ENCODE assay signal across 16 cellular contexts in genomic region chr20:10633708-10634107, GRCh38.
A peak's percentile ranks its signal among the peaks of the same experiment; 100 is the strongest.
DNase-seq lines count a peak whose midpoint lies in the region; ATAC-seq and TF ChIP-seq lines count a peak whose summit lies in the region.
"Had no signal": no experiment of that assay in that cellular context is flagged by ENCODE, and none has a peak within 500 bp of the region (broad histone marks: within the 10 kb centered on the region; RNA-seq: fewer than 3 reads in every experiment).

No MANE protein-coding gene starts in this region.

- ATAC-seq in RWPE2 (ENCODE audit: low read depth) (no peak), memory B cell (ENCODE audit: low read depth) (peak; percentile 44), GM21786 (IDR thresholded peaks at IDR 0.05; ENCODE audit: unreplicated experiment) (no peak)
- ATAC-seq: PC-3 had no signal

- no peaks in the 10 kb centered on the region for H3K27me3 Mint-ChIP-seq in memory B cell
- H3K27me3 Mint-ChIP-seq: CD4-positive, CD25-positive, alpha-beta regulatory T cell had no signal

- H3K27me3 ChIP-seq in BLaER1 (no peaks in the 10 kb centered on the region), RWPE2 (ENCODE audit: insufficient read depth, poor library complexity, severe bottlenecking) (no peaks in the 10 kb centered on the region)

- H3K4me2 ChIP-seq in BLaER1: peak overlapping the region; percentile 94

- H3K4me1 ChIP-seq in BLaER1: peaks cover 37% of the 10 kb centered on the region
- H3K4me1 ChIP-seq in RWPE2 (ENCODE audit: insufficient read depth, poor library complexity, severe bottlenecking): peaks cover 40% of the 10 kb centered on the region

- DNase-seq in RWPE2 (ENCODE audit: low spot score) (no peak), memory B cell (ENCODE audit: low spot score in 2 of 2) (no peak), AML-193 (lab: John Stamatoyannopoulos, UW) (no peak), HK-2 (ENCODE audit: unreplicated experiment) (no peak)
- no peak for DNase-seq in stimulated activated CD4-positive, alpha-beta T cell treated with anti-CD3 and anti-CD28 coated beads, Interleukin-4, amount 100 ng/mL, for 1 hour
- DNase-seq: Calu3; DMS79 treated with DMSO at 0.1 percent for 48 hours; HCEC 1CT; NCI-H2081 treated with DMSO at 0.1 percent for 48 hours; NCI-H345; NK-92 treated with Interleukin-12 subunit alpha and Interleukin-12 subunit beta, amount 100 ng/mL, for 24 hours; PC-3 had no signal

- H3K4me3 ChIP-seq in BLaER1 (no peak overlapping the region), RWPE2 (ENCODE audit: severe bottlenecking) (no peak overlapping the region), skin epidermis (no peak overlapping the region)

- H4K20me1 ChIP-seq in BLaER1: no peaks in the 10 kb centered on the region

- H3K9me3 ChIP-seq in BLaER1 (no peaks in the 10 kb centered on the region), RWPE2 (ENCODE audit: severe bottlenecking) (no peaks in the 10 kb centered on the region)

- H3K36me3 ChIP-seq in BLaER1: no peaks in the 10 kb centered on the region
- peaks cover 17% of the 10 kb centered on the region for H3K36me3 ChIP-seq in RWPE2 (ENCODE audit: low read depth)

- H3K27ac ChIP-seq in BLaER1: no peak overlapping the region
- peak overlapping the region; percentile 61 for H3K27ac ChIP-seq in RWPE2 (ENCODE audit: poor library complexity, severe bottlenecking)
- peak overlapping the region in 14 of 21 experiments; percentile 21 to 82 (median 69) for H3K27ac ChIP-seq in skin epidermis

- TF ChIP-seq CTCF in RWPE2 (IDR thresholded peaks at IDR 0.05; ENCODE audit: poor library complexity, severe bottlenecking): no peak

- no peak overlapping the region for H3K4me3 Mint-ChIP-seq in memory B cell
- H3K4me3 Mint-ChIP-seq: CD4-positive, CD25-positive, alpha-beta regulatory T cell had no signal

- H3K9me3 Mint-ChIP-seq in memory B cell: no peaks in the 10 kb centered on the region
- H3K9me3 Mint-ChIP-seq: CD4-positive, CD25-positive, alpha-beta regulatory T cell had no signal

- H3K4me1 Mint-ChIP-seq in memory B cell: peaks cover 8% of the 10 kb centered on the region
- H3K4me1 Mint-ChIP-seq: CD4-positive, CD25-positive, alpha-beta regulatory T cell had no signal

- no peak overlapping the region for H3K27ac Mint-ChIP-seq in memory B cell
- H3K27ac Mint-ChIP-seq: CD4-positive, CD25-positive, alpha-beta regulatory T cell had no signal

- peaks cover 4% of the 10 kb centered on the region for H3K36me3 Mint-ChIP-seq in memory B cell

- H3K9ac ChIP-seq in BLaER1: no peak overlapping the region
